31 cellular contexts compared by ENCODE assay signal in the genomic region with DNA sequence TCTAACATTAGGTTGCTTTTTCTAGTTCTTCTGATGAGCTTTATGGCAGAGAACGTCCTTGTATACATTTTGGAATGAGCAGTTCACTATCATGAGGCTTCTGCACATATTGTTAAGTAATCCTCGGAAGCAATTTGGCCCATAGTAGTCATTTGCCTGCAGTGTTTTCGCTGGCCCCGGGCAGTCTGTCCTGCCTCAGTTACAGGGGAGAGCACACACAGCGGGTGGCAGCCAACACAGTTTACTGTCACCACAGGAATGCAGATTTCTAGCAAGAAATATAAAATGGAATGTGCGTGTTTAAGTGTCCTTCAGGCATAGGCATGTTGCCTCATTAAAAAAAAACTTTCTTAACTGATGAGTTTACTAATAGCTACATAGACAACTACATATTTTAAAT.
DNase-seq lines count a peak whose midpoint lies in the region; ATAC-seq, FAIRE-seq and TF ChIP-seq lines count a peak whose summit lies in the region.
"Had no signal": no experiment of that assay in that cellular context is flagged by ENCODE, and none has a peak within 500 bp of the region (broad histone marks: within the 10 kb centered on the region; RNA-seq: fewer than 3 reads in every experiment).

No MANE protein-coding gene starts in this region.

- ATAC-seq in GM18511 (IDR thresholded peaks at IDR 0.05; ENCODE audit: unreplicated experiment) (no peak), HG03520 (IDR thresholded peaks at IDR 0.05; ENCODE audit: unreplicated experiment) (no peak)
- ATAC-seq: left ventricle myocardium superior, Panc1, right lobe of liver had no signal

- peaks cover 3% of the 10 kb centered on the region for H3K9me3 ChIP-seq in GM23248 (ENCODE audit: low read depth)
- H3K9me3 ChIP-seq in keratinocyte (ENCODE audit: control insufficient read depth, low read depth, low read length): no peaks in the 10 kb centered on the region
- H3K9me3 ChIP-seq: right lobe of liver had no signal

- H3K36me3 ChIP-seq in GM23248 (ENCODE audit: low read depth) (no peaks in the 10 kb centered on the region), keratinocyte (ENCODE audit: control insufficient read depth in 2 of 2, extremely low read depth in 1 of 2, insufficient read depth in 2 of 2, low read length in 2 of 2) (no peaks in the 10 kb centered on the region)
- H3K36me3 ChIP-seq: right lobe of liver, tibial artery, WERI-Rb-1 had no signal

- H4K20me1 ChIP-seq in GM23248 (ENCODE audit: insufficient read depth): no peaks in the 10 kb centered on the region
- H4K20me1 ChIP-seq in keratinocyte (ENCODE audit: control insufficient read depth, extremely low read depth, insufficient read depth, low read length): no peaks in the 10 kb centered on the region

- H3K9me1 ChIP-seq in keratinocyte (ENCODE audit: control insufficient read depth, extremely low read depth, insufficient read depth, low read length): no peaks in the 10 kb centered on the region

- in situ Hi-C loops in GM23248 (cut with MboI): no loop called here
- in situ Hi-C loops in astrocyte of the cerebellum (cut with HindIII; ENCODE audit: low sequenced_read_pairs): no loop called here

- DNase-seq in AG09309 (ENCODE audit: low read depth) (peak; percentile 49), GM23248 (peak; percentile 39), astrocyte of the cerebellum (ENCODE audit: low read depth) (peak; percentile 27), keratinocyte (ENCODE audit: low read depth, low spot score) (peak; percentile 33), hippocampal formation (lab: John Stamatoyannopoulos, UW) (no peak), DMS 273 (lab: John Stamatoyannopoulos, UW; ENCODE audit: unreplicated experiment) (no peak)
- DNase-seq: activated CD4-positive, alpha-beta T cell treated with anti-CD3 and anti-CD28 coated beads for 48 hours; amygdala; C1 segment of cervical spinal cord; DMS53; effector memory CD4-positive, alpha-beta T cell; erythroblast; GF-D8; glutamatergic neuron; KG1; kidney; left ventricle myocardium superior; NCI-H1417 treated with DMSO at 0.1 percent for 48 hours; NCI-H2081 treated with DMSO at 0.1 percent for 48 hours; posterior cingulate gyrus; right lobe of liver; SHP77 treated with DMSO at 0.1 percent for 48 hours; stimulated activated CD4-positive, alpha-beta T cell treated with anti-CD3 and anti-CD28 coated beads, Interleukin-4, amount 100 ng/mL, for 4 hours; SW 1271; T-helper 9 cell; tibial artery; WERI-Rb-1 had no signal

- H2AFZ ChIP-seq in GM23248 (no peak overlapping the region), keratinocyte (ENCODE audit: control insufficient read depth, low read length) (no peak overlapping the region)

- TF ChIP-seq CTCF in AG09309 (IDR thresholded peaks at IDR 0.05; ENCODE audit: control insufficient read depth, insufficient read depth, low read depth, low read length, missing control alignments) (no peak), astrocyte of the cerebellum (IDR thresholded peaks at IDR 0.05; ENCODE audit: low read depth, low read length, missing control alignments) (no peak), keratinocyte (optimal IDR thresholded peaks at IDR 0.05 in 1 of 3, IDR thresholded peaks at IDR 0.05 in 1 of 3, conservative IDR thresholded peaks at IDR 0.05 in 1 of 3; ENCODE audit: extremely low read depth in 1 of 3, insufficient read depth in 2 of 3, low read length in 3 of 3) (no peak)

- no peak overlapping the region for H3K27ac ChIP-seq in GM23248
- H3K27ac ChIP-seq in keratinocyte (ENCODE audit: control insufficient read depth, insufficient read depth, low read length): no peak overlapping the region
- H3K27ac ChIP-seq: coronary artery, right lobe of liver, tibial artery, WERI-Rb-1 had no signal

- H3K4me1 ChIP-seq in GM23248 (ENCODE audit: insufficient read depth): no peaks in the 10 kb centered on the region
- peaks cover 7% of the 10 kb centered on the region for H3K4me1 ChIP-seq in keratinocyte (ENCODE audit: control insufficient read depth, extremely low read depth, insufficient read depth, low read length)
- H3K4me1 ChIP-seq: right lobe of liver had no signal

- H3K4me2 ChIP-seq in GM23248 (ENCODE audit: unreplicated experiment) (no peak overlapping the region), keratinocyte (ENCODE audit: control insufficient read depth, extremely low read depth, insufficient read depth, low read depth, low read length) (no peak overlapping the region)

- H3K27me3 ChIP-seq in GM23248 (replicated peaks; ENCODE audit: insufficient read depth): peaks cover 29% of the 10 kb centered on the region
- no peaks in the 10 kb centered on the region for H3K27me3 ChIP-seq in keratinocyte (ENCODE audit: control insufficient read depth, extremely low read depth, insufficient read depth, low read length)

- no peaks in the 10 kb centered on the region for H3F3A ChIP-seq in GM23248 (ENCODE audit: insufficient read depth)

- no peak overlapping the region for H3K9ac ChIP-seq in GM23248
- no peak overlapping the region for H3K9ac ChIP-seq in keratinocyte (ENCODE audit: control insufficient read depth, extremely low read depth, insufficient read depth, low read length)

- H3K4me3 ChIP-seq in AG09309 (ENCODE audit: control insufficient read depth, low read depth, low read length) (no peak overlapping the region), GM23248 (no peak overlapping the region), astrocyte of the cerebellum (ENCODE audit: low read depth, low read length) (no peak overlapping the region), keratinocyte (ENCODE audit: control insufficient read depth in 2 of 3, extremely low read depth in 1 of 3, insufficient read depth in 2 of 3, low read depth in 1 of 3, low read length in 3 of 3) (no peak overlapping the region)
- H3K4me3 ChIP-seq: coronary artery, right lobe of liver, tibial artery had no signal

- dilution Hi-C loops in keratinocyte (cut with MboI; ENCODE audit: extremely low pct_ligation_motif_present, low sequenced_read_pairs): no loop called here

- no peaks in the 10 kb centered on the region for H3K9me2 ChIP-seq in GM23248 (ENCODE audit: insufficient read depth)

- 59 to 64% methylated on average over 6 of the region's 6 CpGs for WGBS in GM23248 (ENCODE audit: low coverage in 1 of 2, low lambda C conversion rate in 2 of 2, missing lambda C conversion rate in 2 of 2), 2 experiments

- H3K79me2 ChIP-seq in GM23248 (ENCODE audit: insufficient read depth) (no peaks in the 10 kb centered on the region), keratinocyte (ENCODE audit: control insufficient read depth, insufficient read depth, low read length) (no peaks in the 10 kb centered on the region)

- peak; percentile 23 for FAIRE-seq in keratinocyte (lab: Jason Lieb, UNC)
- FAIRE-seq: kidney had no signal

Comparison
In these comparisons a context has a peak if more than half of its experiments do, and no peak if none do; other contexts are left out.
1. DNase-seq: peak in AG09309 (single experiment), GM23248 (single experiment), astrocyte of the cerebellum (single experiment) and keratinocyte (single experiment); none in hippocampal formation (0 of 2) and DMS 273 (single experiment).